4 cellular contexts compared by ENCODE assay signal in genomic region chr13:28077820-28078219, GRCh38. TPM values are rescaled to one million over a fixed set of nuclear protein-coding genes. Genes with fewer than 3 reads are reported as not detected.
"Had no signal": no experiment of that assay in that cellular context is flagged by ENCODE, and none has a peak within 500 bp of the region (broad histone marks: within the 10 kb centered on the region; RNA-seq: fewer than 3 reads in every experiment).

No MANE protein-coding gene starts in this region.

RNA-seq across cellular contexts. Expression of gene FLT3, which starts 22.6 kb away (rescaled TPM):
- total RNA-seq: PC-3; SJSA1; T-helper 1 cell treated with Interleukin-12 subunit alpha and Interleukin-12 subunit beta and Interleukin-4 antibody, amounts not matched to agents 30 ng/mL and 1 ng/mL, for 36 hours had no signal
- polyA plus RNA-seq: SK-N-SH had no signal
